In the genomic region with DNA sequence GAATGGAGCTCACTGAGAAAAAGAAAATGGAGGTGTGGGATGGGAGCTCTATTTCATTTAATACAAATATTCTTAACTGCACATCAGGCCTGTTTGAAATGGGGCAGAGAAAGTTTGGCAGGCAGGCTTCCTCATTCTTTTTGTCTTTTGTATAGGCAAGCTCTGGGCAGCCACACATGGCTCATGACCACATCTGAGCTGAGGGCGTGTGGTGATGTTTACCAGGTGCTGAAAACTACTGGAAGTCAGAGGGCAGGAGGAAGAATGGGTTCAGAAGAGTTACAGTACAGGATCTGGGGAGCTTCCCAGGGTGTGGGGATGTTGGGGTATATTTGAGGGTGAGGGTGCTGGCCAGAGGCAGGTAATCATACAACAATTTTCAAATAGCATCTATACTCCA, we compare ENCODE assay signal across 16 cellular contexts.
DNase-seq lines count a peak whose midpoint lies in the region; ATAC-seq and TF ChIP-seq lines count a peak whose summit lies in the region.
"Had no signal": no experiment of that assay in that cellular context is flagged by ENCODE, and none has a peak within 500 bp of the region (broad histone marks: within the 10 kb centered on the region; RNA-seq: fewer than 3 reads in every experiment).

No MANE protein-coding gene starts in this region.

- intact Hi-C loops in thyroid gland (cut with DNase I), result loop anchor here (10.0 kb wide), 1 partner anchor 72 kb away; no protein-coding TSS in a partner anchor

- peak overlapping the region in 1 of 8 donors; percentile 23 for H3K27ac Mint-ChIP-seq in CD8-positive, alpha-beta memory T cell
- H3K27ac Mint-ChIP-seq: CD4-positive, alpha-beta memory T cell had no signal

- H3K9me3 ChIP-seq in thyroid gland, result no peaks in the 10 kb centered on the region
- H3K9me3 ChIP-seq in CD8-positive, alpha-beta memory T cell (ENCODE audit: low read length), result no peaks in the 10 kb centered on the region

- no peak overlapping the region for H3K4me3 Mint-ChIP-seq in CD8-positive, alpha-beta memory T cell
- H3K4me3 Mint-ChIP-seq: CD4-positive, alpha-beta memory T cell had no signal

- no peaks in the 10 kb centered on the region for H3K4me1 Mint-ChIP-seq in CD8-positive, alpha-beta memory T cell
- H3K4me1 Mint-ChIP-seq: CD4-positive, alpha-beta memory T cell had no signal

- no peak for TF ChIP-seq POLR2A in thyroid gland (IDR thresholded peaks at IDR 0.05)

- TF ChIP-seq CTCF in foreskin fibroblast (IDR thresholded peaks at IDR 0.05; ENCODE audit: low read depth, low read length) (no peak), thyroid gland (IDR thresholded peaks at IDR 0.05) (no peak)

- H3K4me3 ChIP-seq in foreskin fibroblast (ENCODE audit: low read depth in 1 of 2, low read length in 2 of 2) (no peak overlapping the region), thyroid gland (replicated peaks in 1 of 3) (no peak overlapping the region)
- no peak overlapping the region for H3K4me3 ChIP-seq in CD8-positive, alpha-beta memory T cell (ENCODE audit: low read length)
- H3K4me3 ChIP-seq: PC-9 had no signal

- no peaks in the 10 kb centered on the region for H3K36me3 Mint-ChIP-seq in CD8-positive, alpha-beta memory T cell
- H3K36me3 Mint-ChIP-seq: CD4-positive, alpha-beta memory T cell had no signal

- peaks cover 0 to 2% (median 0%) of the 10 kb centered on the region in 5 donors for H3K9me3 Mint-ChIP-seq in CD8-positive, alpha-beta memory T cell

- peaks cover 11 to 34% of the 10 kb centered on the region in 2 donors for H3K4me1 ChIP-seq in thyroid gland
- H3K4me1 ChIP-seq in CD8-positive, alpha-beta memory T cell (ENCODE audit: insufficient read depth, low read length), result no peaks in the 10 kb centered on the region

- POLR2A ChIA-PET in CD8-positive, alpha-beta memory T cell (lab: Charles Lee), result no interaction called here

- peak; percentile 36 for ATAC-seq in SK-N-SH treated with all-trans-retinoic acid at 6 μM for 48 hours
- no peak for ATAC-seq in HG02588 (IDR thresholded peaks at IDR 0.05; ENCODE audit: unreplicated experiment)

- peak overlapping the region in 2 of 3 donors; percentile 4 to 42 for H3K27ac ChIP-seq in thyroid gland
- H3K27ac ChIP-seq in CD8-positive, alpha-beta memory T cell (ENCODE audit: low read depth, low read length), result no peak overlapping the region
- H3K27ac ChIP-seq: 22Rv1, PC-9 had no signal

- no peaks in the 10 kb centered on the region for H3K27me3 ChIP-seq in thyroid gland
- H3K27me3 ChIP-seq in CD8-positive, alpha-beta memory T cell (ENCODE audit: insufficient read depth, low read length, poor library complexity, severe bottlenecking), result no peaks in the 10 kb centered on the region

- CTCF ChIA-PET in CD8-positive, alpha-beta memory T cell (lab: Charles Lee), result no interaction called here

- WGBS in thyroid gland, 2 donors, result 88 to 95% methylated on average over 1 of the region's 1 CpG

- peaks cover 8 to 26% of the 10 kb centered on the region in 2 donors for H3K27me3 Mint-ChIP-seq in CD8-positive, alpha-beta memory T cell

- no peaks in the 10 kb centered on the region for H3K36me3 ChIP-seq in thyroid gland
- H3K36me3 ChIP-seq in CD8-positive, alpha-beta memory T cell (ENCODE audit: insufficient read depth, low read length), result no peaks in the 10 kb centered on the region

- DNase-seq in NCI-H2196 (lab: John Stamatoyannopoulos, UW; ENCODE audit: unreplicated experiment) (peak; percentile 20), NCI-H2196 treated with DMSO at 0.1 percent for 48 hours (lab: John Stamatoyannopoulos, UW; ENCODE audit: unreplicated experiment) (no peak), foreskin fibroblast (peak; percentile 74 to 83), thyroid gland (peak in 1 of 2 donors; percentile 15), NCI-H1092 (lab: John Stamatoyannopoulos, UW) (no peak)
- DNase-seq in CD8-positive, alpha-beta memory T cell, result no peak
- DNase-seq: H7, Karpas-422, NCI-H187 treated with DMSO at 0.1 percent for 48 hours, NCI-H2171 treated with DMSO at 0.1 percent for 48 hours, NCI-H510A had no signal

TF ChIP-seq in SK-N-SH treated with all-trans-retinoic acid at 6 μM for 48 hours, 23 proteins besides CTCF, POLR2A, EP300 and RAD21:
- TF ChIP-seq OSR1 (CRISPR knock-in tag; IDR thresholded peaks at IDR 0.05) (no peak), ZFP30 (CRISPR knock-in tag; IDR thresholded peaks at IDR 0.05) (no peak), POU6F1 (CRISPR knock-in tag; IDR thresholded peaks at IDR 0.05; ENCODE audit: borderline replicate concordance, low read depth) (no peak), ESRRG (CRISPR knock-in tag; IDR thresholded peaks at IDR 0.05) (no peak), PPARA (CRISPR knock-in tag; IDR thresholded peaks at IDR 0.05; ENCODE audit: borderline replicate concordance) (no peak), TCF4 (CRISPR knock-in tag; IDR thresholded peaks at IDR 0.05; ENCODE audit: borderline replicate concordance) (no peak), ZNF8 (CRISPR knock-in tag; IDR thresholded peaks at IDR 0.05) (no peak), RARB (CRISPR knock-in tag; IDR thresholded peaks at IDR 0.05) (no peak), CSDC2 (CRISPR knock-in tag; IDR thresholded peaks at IDR 0.05) (no peak), TOX (CRISPR knock-in tag; IDR thresholded peaks at IDR 0.05; ENCODE audit: borderline replicate concordance) (no peak), PATZ1 (CRISPR knock-in tag; IDR thresholded peaks at IDR 0.05; ENCODE audit: borderline replicate concordance) (no peak), SNAI2 (CRISPR knock-in tag; IDR thresholded peaks at IDR 0.05) (no peak), ARNTL (CRISPR knock-in tag; IDR thresholded peaks at IDR 0.05; ENCODE audit: borderline replicate concordance, low read depth) (no peak)

Comparison
In these comparisons a context has a peak if more than half of its experiments do, and no peak if none do; other contexts are left out.
1. DNase-seq: peak in NCI-H2196 (single experiment) and foreskin fibroblast (2 of 2); none in NCI-H2196 treated with DMSO at 0.1 percent for 48 hours (single experiment), CD8-positive, alpha-beta memory T cell (0 of 5) and NCI-H1092 (single experiment).